In genomic region chr12:27969901-27970390, GRCh38 we compare ENCODE assay signal across 8 cellular contexts. TPM values are rescaled to one million over a fixed set of nuclear protein-coding genes. Genes with fewer than 3 reads are reported as not detected.
DNase-seq lines count a peak whose midpoint lies in the region; ATAC-seq and TF ChIP-seq lines count a peak whose summit lies in the region.

No MANE protein-coding gene starts in this region.

- peak overlapping the region; percentile 82 for H3K4me3 Mint-ChIP-seq in activated naive CD4-positive, alpha-beta T cell treated with anti-CD3 and anti-CD28 coated beads for 36 hours

- TF ChIP-seq CTCF in A673 (conservative IDR thresholded peaks at IDR 0.05; ENCODE audit: low read depth, low read length) (peak; percentile 39), parathyroid adenoma (IDR thresholded peaks at IDR 0.05) (peak; percentile 34)

- peaks cover 77% of the 10 kb centered on the region for H3K27me3 Mint-ChIP-seq in activated naive CD4-positive, alpha-beta T cell treated with anti-CD3 and anti-CD28 coated beads for 36 hours (ENCODE audit: low read depth)

- H3K4me1 ChIP-seq in A673 (ENCODE audit: insufficient read depth, low read length, poor library complexity, severe bottlenecking), result peaks cover 39% of the 10 kb centered on the region
- H3K4me1 ChIP-seq in parathyroid adenoma, result peaks cover 24% of the 10 kb centered on the region

- H3K27ac ChIP-seq in A673 (ENCODE audit: low read depth, low read length, poor library complexity, severe bottlenecking) (no peak overlapping the region), parathyroid adenoma (peak overlapping the region; percentile 89)

- no TSS peak for BruUV-seq in A673 (replicated peaks; lab: Mats Ljungman, UMichigan)

- intact Hi-C loops in A673 (cut with micrococcal nuclease; ENCODE audit: unreplicated experiment), result loop anchor here (2.0 to 10.0 kb wide), 2 partner anchors 203 to 905 kb away; no protein-coding TSS in a partner anchor
- intact Hi-C loops in activated naive CD4-positive, alpha-beta T cell treated with anti-CD3 and anti-CD28 coated beads for 36 hours (cut with micrococcal nuclease), result loop anchor here (1.0 to 5.0 kb wide), 4 partner anchors 148 to 1027 kb away; no protein-coding TSS in a partner anchor
- intact Hi-C loops in Right ventricle myocardium superior (cut with DNase I), result no loop called here

- peak; percentile 81 for DNase-seq in A673 (ENCODE audit: low spot score)
- peak; percentile 33 to 63 for DNase-seq in NOMO-1 (lab: John Stamatoyannopoulos, UW; ENCODE audit: unreplicated experiment in 2 of 2)
- DNase-seq in activated naive CD4-positive, alpha-beta T cell treated with anti-CD3 and anti-CD28 coated beads for 36 hours, result peak; percentile 71
- DNase-seq in Right ventricle myocardium superior, result peak; percentile 48
- DNase-seq in NAMALWA (ENCODE audit: low spot score), result no peak

- POLR2A ChIA-PET in A673 (lab: Charles Lee; ENCODE audit: low non-redundant PET), result interaction anchor here (0.6 kb wide), 1 partner anchor 19 kb away, joined by 3 read pairs; no protein-coding TSS in a partner anchor

- H3K36me3 Mint-ChIP-seq in activated naive CD4-positive, alpha-beta T cell treated with anti-CD3 and anti-CD28 coated beads for 36 hours (ENCODE audit: low read depth), result no peaks in the 10 kb centered on the region

- no peaks in the 10 kb centered on the region for H3K79me2 ChIP-seq in parathyroid adenoma

- H3K4me1 Mint-ChIP-seq in activated naive CD4-positive, alpha-beta T cell treated with anti-CD3 and anti-CD28 coated beads for 36 hours (ENCODE audit: low read depth), result peaks cover 30% of the 10 kb centered on the region

- peak overlapping the region; percentile 53 for H3K4me3 ChIP-seq in A673 (ENCODE audit: low read depth, low read length, poor library complexity, severe bottlenecking)
- H3K4me3 ChIP-seq in parathyroid adenoma (ENCODE audit: low read depth, low read length), result peak overlapping the region; percentile 88

- peak overlapping the region; percentile 62 for H2AFZ ChIP-seq in parathyroid adenoma

- peak overlapping the region; percentile 46 for H3K9ac ChIP-seq in parathyroid adenoma

- CTCF ChIA-PET in A673 (lab: Charles Lee), result interaction anchor here (0.5 to 0.7 kb wide), 3 partner anchors 12 to 266 kb away, joined by 3 read pairs; no protein-coding TSS in a partner anchor
- CTCF ChIA-PET in activated naive CD4-positive, alpha-beta T cell treated with anti-CD3 and anti-CD28 coated beads for 36 hours (lab: Charles Lee), result interaction anchor here (0.6 to 2.0 kb wide), 4 partner anchors 10 to 245 kb away, joined by 3 to 5 read pairs (median 4); no protein-coding TSS in a partner anchor

- no peak overlapping the region for H3K27ac Mint-ChIP-seq in activated naive CD4-positive, alpha-beta T cell treated with anti-CD3 and anti-CD28 coated beads for 36 hours

- peak; percentile 90 for ATAC-seq in GM18517 (IDR thresholded peaks at IDR 0.05; ENCODE audit: unreplicated experiment)
- ATAC-seq in HG02973 (IDR thresholded peaks at IDR 0.05; ENCODE audit: unreplicated experiment), result peak; percentile 79
- ATAC-seq in Right ventricle myocardium superior (ENCODE audit: poor library complexity), result peak; percentile 79

- no peaks in the 10 kb centered on the region for H3K9me3 Mint-ChIP-seq in activated naive CD4-positive, alpha-beta T cell treated with anti-CD3 and anti-CD28 coated beads for 36 hours

- peak overlapping the region; percentile 91 for H3K4me2 ChIP-seq in parathyroid adenoma (ENCODE audit: low read length)

- H3K9me3 ChIP-seq in A673 (ENCODE audit: low read depth, low read length, poor library complexity, severe bottlenecking), result no peaks in the 10 kb centered on the region
- no peaks in the 10 kb centered on the region for H3K9me3 ChIP-seq in parathyroid adenoma (ENCODE audit: control insufficient read depth, low read length)

- H3K36me3 ChIP-seq in A673 (ENCODE audit: insufficient read depth, low read length, poor library complexity, severe bottlenecking) (no peaks in the 10 kb centered on the region), parathyroid adenoma (ENCODE audit: control insufficient read depth, insufficient read depth, low read length) (peaks cover 15% of the 10 kb centered on the region)

- peaks cover 7% of the 10 kb centered on the region for H3K27me3 ChIP-seq in A673 (replicated peaks; ENCODE audit: insufficient read depth, low read depth, low read length, poor library complexity)
- no peaks in the 10 kb centered on the region for H3K27me3 ChIP-seq in parathyroid adenoma (ENCODE audit: control insufficient read depth, insufficient read depth, low read length)

RNA-seq across cellular contexts. Expression of gene PTHLH, which starts 2.6 kb away (rescaled TPM):
- total RNA-seq in A673 (2021), result 1.5 and 2.4 TPM in 2 replicates
- not detected for total RNA-seq in activated naive CD4-positive, alpha-beta T cell treated with anti-CD3 and anti-CD28 coated beads for 36 hours
- not detected for total RNA-seq in Right ventricle myocardium superior
